ENCODE assay signal across 10 cellular contexts in the genomic region with DNA sequence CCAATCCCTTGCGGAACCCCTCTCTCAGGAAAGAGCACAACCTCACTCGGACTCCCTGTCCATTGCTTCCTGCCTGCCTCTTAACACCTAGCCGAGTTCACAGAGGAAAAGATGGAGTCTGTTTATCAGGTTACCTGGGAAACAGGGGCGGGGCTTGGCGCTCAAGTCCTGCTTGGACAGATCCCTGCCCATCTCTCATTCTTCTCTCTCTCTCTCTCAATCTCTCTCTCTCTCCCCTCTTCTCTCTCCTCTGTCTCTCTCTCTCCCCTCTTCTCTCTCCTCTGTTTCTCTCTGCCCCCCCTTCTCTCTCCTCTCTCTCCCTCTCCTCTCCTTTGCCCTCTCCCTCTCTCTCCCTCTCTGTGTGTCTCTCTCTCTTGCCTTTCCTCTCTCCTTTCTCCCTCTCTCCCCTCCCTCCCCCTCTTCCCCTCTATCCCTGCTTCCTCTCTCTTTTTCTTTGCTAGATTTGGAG. TPM values are rescaled to one million over a fixed set of nuclear protein-coding genes. Genes with fewer than 3 reads are reported as not detected.
DNase-seq lines count a peak whose midpoint lies in the region; ATAC-seq and TF ChIP-seq lines count a peak whose summit lies in the region.
"Had no signal": no experiment of that assay in that cellular context is flagged by ENCODE, and none has a peak within 500 bp of the region (broad histone marks: within the 10 kb centered on the region; RNA-seq: fewer than 3 reads in every experiment).

A gene with protein sequence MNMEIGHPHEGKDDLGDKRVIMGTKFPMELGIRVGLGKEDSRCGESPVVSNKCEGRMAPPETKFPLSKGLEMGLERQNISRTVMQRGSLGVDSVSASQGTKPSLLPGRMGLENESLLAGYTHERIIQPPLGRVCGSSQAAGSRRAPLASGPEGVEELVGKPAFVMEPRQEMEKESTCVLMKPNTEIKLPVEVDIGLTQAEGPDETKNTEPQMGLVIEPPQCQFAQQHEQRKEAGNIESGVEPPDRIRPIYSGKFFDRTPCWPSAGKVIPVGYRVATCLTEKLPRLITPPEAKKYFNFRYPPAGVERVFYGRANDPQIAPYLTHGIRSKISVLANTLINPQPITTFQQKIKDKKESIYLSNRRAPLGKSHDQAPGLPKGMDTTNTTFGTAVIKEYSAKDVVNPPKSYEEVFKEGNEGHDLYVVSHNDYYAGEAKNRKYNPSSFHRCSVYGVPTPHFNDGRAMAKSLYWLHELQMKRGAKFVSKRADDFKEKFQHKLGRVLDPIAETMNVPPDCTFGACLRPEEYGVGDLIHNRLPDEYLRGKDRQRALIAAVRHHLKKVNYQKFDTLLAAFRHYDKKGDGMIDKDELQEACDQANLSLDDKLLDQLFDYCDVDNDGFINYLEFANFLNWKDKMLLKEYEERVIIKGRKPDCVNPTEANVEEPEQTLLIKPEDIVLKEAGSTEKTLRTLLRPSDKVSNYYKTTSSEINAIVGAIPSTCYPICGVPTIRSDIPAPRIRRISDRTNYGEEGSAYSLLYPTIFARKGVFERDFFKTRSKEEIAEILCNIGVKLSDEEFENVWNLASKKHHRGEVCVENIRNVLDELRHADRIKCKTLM (minus strand): TSS at position 120 of the 469 bp plus-strand sequence. CDS start 199 bp downstream, outside the sequence.

- H3K9ac ChIP-seq in mammary epithelial cell (ENCODE audit: insufficient read depth, low read length): no peak within 1 kb of the TSS

- no peaks in the 10 kb centered on the region for H3K79me2 ChIP-seq in mammary epithelial cell (ENCODE audit: insufficient read depth, low read length)

- H3K4me2 ChIP-seq in mammary epithelial cell (ENCODE audit: insufficient read depth, low read depth, low read length): no peak within 1 kb of the TSS

- intact Hi-C loops in mammary epithelial cell (cut with micrococcal nuclease): no loop called here

- H3K4me3 ChIP-seq in mammary epithelial cell (replicated peaks in 1 of 3; ENCODE audit: insufficient read depth in 1 of 3, low read depth in 2 of 3, low read length in 3 of 3) (no peak within 1 kb of the TSS), neuron (ENCODE audit: low read length) (no peak within 1 kb of the TSS)

- no peaks in the 10 kb centered on the region for H3K9me3 ChIP-seq in mammary epithelial cell (replicated peaks; ENCODE audit: insufficient read depth, low read length)
- H3K9me3 ChIP-seq in neuron (ENCODE audit: low read length): no peaks in the 10 kb centered on the region

- H3K27me3 ChIP-seq in mammary epithelial cell (ENCODE audit: insufficient read depth, low read length) (no peaks in the 10 kb centered on the region), neuron (ENCODE audit: insufficient read depth, low read length) (no peaks in the 10 kb centered on the region)

- dilution Hi-C loops in mammary epithelial cell (cut with HindIII; ENCODE audit: low sequenced_read_pairs): no loop called here

- in situ Hi-C loops in mammary epithelial cell (cut with MboI; ENCODE audit: low sequenced_read_pairs in 2 of 2): no loop called here

- H3K27ac ChIP-seq in mammary epithelial cell (ENCODE audit: insufficient read depth, low read depth, low read length): no peak within 1 kb of the TSS

- peaks cover 7% of the 10 kb centered on the region for H3K4me1 ChIP-seq in mammary epithelial cell (ENCODE audit: insufficient read depth, low read length)
- H3K4me1 ChIP-seq in neuron (ENCODE audit: insufficient read depth, low read length): no peaks in the 10 kb centered on the region

- no peak for TF ChIP-seq CTCF in mammary epithelial cell (conservative IDR thresholded peaks at IDR 0.05 in 1 of 2, IDR thresholded peaks at IDR 0.05 in 1 of 2; ENCODE audit: extremely low read depth in 1 of 2, insufficient read depth in 1 of 2, low read depth in 1 of 2, low read length in 2 of 2)

- WGBS in mammary epithelial cell (ENCODE audit: low coverage, missing lambda C conversion rate): 50% methylated on average over 2 of the region's 5 CpGs

- peak; percentile 27 to 67 (median 49) for DNase-seq in NCI-H1417 (lab: John Stamatoyannopoulos, UW)
- no peak for DNase-seq in NCI-H1417 treated with DMSO at 0.1 percent for 48 hours (lab: John Stamatoyannopoulos, UW)
- peak; percentile 81 for DNase-seq in NCI-H2227 (lab: John Stamatoyannopoulos, UW; ENCODE audit: unreplicated experiment)
- DNase-seq in mammary epithelial cell: peak; percentile 61
- DNase-seq in effector CD4-positive, alpha-beta T cell: no peak
- DNase-seq in GDM1 (lab: John Stamatoyannopoulos, UW): no peak
- DNase-seq: activated B cell treated with CpG ODN at 0.5 μM for 24 hours had no signal

- CTCF ChIA-PET in mammary epithelial cell (lab: Charles Lee; ENCODE audit: low non-redundant PET): no interaction called here

- no peak for ATAC-seq in HG02759 (IDR thresholded peaks at IDR 0.05; ENCODE audit: unreplicated experiment)

- no TSS peak for BruUV-seq in mammary epithelial cell (replicated peaks; lab: Mats Ljungman, UMichigan)

- no peaks in the 10 kb centered on the region for H4K20me1 ChIP-seq in mammary epithelial cell (ENCODE audit: insufficient read depth, low read length)

- peak within 1 kb of the TSS; percentile 72 for H2AFZ ChIP-seq in mammary epithelial cell (ENCODE audit: low read depth, low read length)
- H2AFZ ChIP-seq in neuron (ENCODE audit: low read depth, low read length): peak within 1 kb of the TSS; percentile 72

- H3K36me3 ChIP-seq in mammary epithelial cell (ENCODE audit: insufficient read depth, low read length) (no peaks in the 10 kb centered on the region), neuron (ENCODE audit: insufficient read depth, low read length) (no peaks in the 10 kb centered on the region)

RNA-seq across cellular contexts. Expression of the gene that starts here (rescaled TPM):
- total RNA-seq in mammary epithelial cell: not detected
- 0.09 TPM for polyA plus RNA-seq in mammary epithelial cell
- not detected for polyA minus RNA-seq in mammary epithelial cell
- total RNA-seq: glomerular endothelial cell had no signal

Comparison
In these comparisons a context has a peak if more than half of its experiments do, and no peak if none do; other contexts are left out.
1. DNase-seq: peak in NCI-H1417 (3 of 3) and NCI-H2227 (single experiment); none in NCI-H1417 treated with DMSO at 0.1 percent for 48 hours (single experiment), effector CD4-positive, alpha-beta T cell (single experiment) and GDM1 (single experiment).
2. Peak in DNase-seq in mammary epithelial cell; RNA of the gene not detected or under 1 TPM.